In genomic region chr4:159582685-159583084, GRCh38 we compare ENCODE assay signal across 20 cellular contexts.
DNase-seq lines count a peak whose midpoint lies in the region; ATAC-seq, FAIRE-seq and TF ChIP-seq lines count a peak whose summit lies in the region.
"Had no signal": no experiment of that assay in that cellular context is flagged by ENCODE, and none has a peak within 500 bp of the region (broad histone marks: within the 10 kb centered on the region; RNA-seq: fewer than 3 reads in every experiment).

No MANE protein-coding gene starts in this region.

- CTCF ChIA-PET in HepG2 (lab: Yijun Ruan, JAX; ENCODE audit: low intra/inter-chr PET ratio, low total read pairs) = no interaction called here

- in situ Hi-C loops in HepG2 (cut with HindIII; ENCODE audit: extremely low pct_ligation_motif_present, low pct_unique_long_range_greater_than_20kb) = no loop called here

- DNase-seq in HepG2 (ENCODE audit: low spot score) (no peak), right lobe of liver (no peak), WERI-Rb-1 (no peak)
- DNase-seq: 8988T; ACHN; BE2C; C1 segment of cervical spinal cord; CD4-positive, alpha-beta memory T cell; CD4-positive, CD25-positive, alpha-beta regulatory T cell; CD8-positive, alpha-beta memory T cell; COR-L47; DMS79 treated with DMSO at 0.1 percent for 48 hours; GF-D8 had no signal

- H3K36me3 ChIP-seq in HepG2 (replicated peaks in 1 of 2; ENCODE audit: control insufficient read depth in 1 of 2, insufficient read depth in 2 of 2, low read length in 2 of 2) (no peaks in the 10 kb centered on the region), right lobe of liver (no peaks in the 10 kb centered on the region), WERI-Rb-1 (no peaks in the 10 kb centered on the region)
- H3K36me3 ChIP-seq: BE2C, BLaER1 had no signal

- ATAC-seq in HepG2 (no peak), right lobe of liver (no peak), HG02610 (IDR thresholded peaks at IDR 0.05; ENCODE audit: unreplicated experiment) (no peak), HG02588 (IDR thresholded peaks at IDR 0.05; ENCODE audit: unreplicated experiment) (no peak)

- no peak for FAIRE-seq in HepG2 (lab: Jason Lieb, UNC)
- FAIRE-seq: A204.1, G401.6, GM12891, GM19239 had no signal

- TF ChIP-seq POLR2A in HepG2 (IDR thresholded peaks at IDR 0.05; ENCODE audit: insufficient read depth in 1 of 2, low read depth in 2 of 2, low read length in 2 of 2) = no peak
- no peak for TF ChIP-seq POLR2A in right lobe of liver (IDR thresholded peaks at IDR 0.05)

- TF ChIP-seq EP300 in HepG2 (IDR thresholded peaks at IDR 0.05; ENCODE audit: low read depth in 2 of 2, low read length in 2 of 2) (no peak), HepG2 (CRISPR knock-in tag; IDR thresholded peaks at IDR 0.05; ENCODE audit: borderline replicate concordance) (no peak)

- H3K4me1 ChIP-seq in HepG2 (ENCODE audit: insufficient read depth, low read length) (no peaks in the 10 kb centered on the region), right lobe of liver (no peaks in the 10 kb centered on the region)
- H3K4me1 ChIP-seq: BE2C, BLaER1 had no signal

- H4K20me1 ChIP-seq in HepG2 (ENCODE audit: insufficient read depth, low read length) = no peaks in the 10 kb centered on the region
- H4K20me1 ChIP-seq: BLaER1 had no signal

- no peak overlapping the region for H2AFZ ChIP-seq in HepG2 (ENCODE audit: low read length)

- H3K27ac ChIP-seq in HepG2 (ENCODE audit: extremely low read length, insufficient read depth, low read length) (no peak overlapping the region), right lobe of liver (no peak overlapping the region), WERI-Rb-1 (peak overlapping the region; percentile 25)
- H3K27ac ChIP-seq: BLaER1 had no signal

- H3K27me3 ChIP-seq in HepG2 (ENCODE audit: control insufficient read depth in 1 of 2, insufficient read depth in 2 of 2, low read length in 2 of 2) (no peaks in the 10 kb centered on the region), right lobe of liver (no peaks in the 10 kb centered on the region), WERI-Rb-1 (ENCODE audit: insufficient read depth, low read depth, severe bottlenecking) (no peaks in the 10 kb centered on the region)
- H3K27me3 ChIP-seq: BE2C, BLaER1 had no signal

- no TSS peak for BruUV-seq in HepG2 (replicated peaks; lab: Mats Ljungman, UMichigan)

- no peak overlapping the region for H3K9ac ChIP-seq in HepG2 (ENCODE audit: insufficient read depth, low read depth, low read length)
- H3K9ac ChIP-seq: BLaER1 had no signal

- H3K4me3 ChIP-seq in HepG2 (replicated peaks in 1 of 3; ENCODE audit: insufficient read depth in 1 of 3, low read depth in 2 of 3, low read length in 3 of 3) = no peak overlapping the region
- no peak overlapping the region for H3K4me3 ChIP-seq in right lobe of liver
- H3K4me3 ChIP-seq in WERI-Rb-1 (ENCODE audit: low read depth, low read length) = no peak overlapping the region
- H3K4me3 ChIP-seq: BLaER1 had no signal

- H3K9me3 ChIP-seq in HepG2 (ENCODE audit: low read length) (peaks cover 19% of the 10 kb centered on the region), right lobe of liver (no peaks in the 10 kb centered on the region), WERI-Rb-1 (ENCODE audit: severe bottlenecking) (peaks cover 18% of the 10 kb centered on the region)
- H3K9me3 ChIP-seq: BE2C had no signal

- TF ChIP-seq RAD21 in HepG2 (CRISPR knock-in tag; IDR thresholded peaks at IDR 0.05) = no peak

- POLR2A ChIA-PET in HepG2 (lab: Yijun Ruan, JAX) = no interaction called here

- no peaks in the 10 kb centered on the region for H3K79me2 ChIP-seq in HepG2 (ENCODE audit: insufficient read depth, low read length)

- intact Hi-C loops in HepG2 (cut with micrococcal nuclease; ENCODE audit: unreplicated experiment) (no loop called here), right lobe of liver (cut with DNase I) (no loop called here)

- no peak for TF ChIP-seq CTCF in HepG2 (CRISPR knock-in tag; IDR thresholded peaks at IDR 0.05)
- TF ChIP-seq CTCF in right lobe of liver (IDR thresholded peaks at IDR 0.05) = no peak
- TF ChIP-seq CTCF in WERI-Rb-1 (IDR thresholded peaks at IDR 0.05; ENCODE audit: low read depth, low read length) = no peak

- H3K4me2 ChIP-seq in HepG2 (ENCODE audit: low read depth, low read length) = no peak overlapping the region
- H3K4me2 ChIP-seq: BLaER1 had no signal

TF ChIP-seq in HepG2, 621 proteins besides CTCF, POLR2A, EP300 and RAD21:
- TF ChIP-seq ZBED4 (CRISPR knock-in tag; IDR thresholded peaks at IDR 0.05; ENCODE audit: borderline replicate concordance) (no peak), ZBTB38 (CRISPR knock-in tag; IDR thresholded peaks at IDR 0.05) (no peak), DNMT3B (CRISPR knock-in tag; conservative IDR thresholded peaks at IDR 0.05) (no peak), KMT2A (CRISPR knock-in tag; IDR thresholded peaks at IDR 0.05) (no peak), BCL6 (CRISPR knock-in tag; IDR thresholded peaks at IDR 0.05) (0 out of 2 replicates have a peak, but pooled peaks have one; percentile 10), SRSF4 (IDR thresholded peaks at IDR 0.05; ENCODE audit: low read depth, low read length, poor library complexity, severe bottlenecking) (no peak)
